8 cellular contexts compared by ENCODE assay signal in genomic region chr12:89524201-89525001, GRCh38. TPM values are rescaled to one million over a fixed set of nuclear protein-coding genes. Genes with fewer than 3 reads are reported as not detected.
DNase-seq lines count a peak whose midpoint lies in the region; ATAC-seq and TF ChIP-seq lines count a peak whose summit lies in the region.

Gene GALNT4, minus strand, starts transcription at chr12:89524796. Its CDS starts 247 bp downstream, at chr12:89524549.

- H3K4me3 ChIP-seq in AG09309 (ENCODE audit: control insufficient read depth, low read depth, low read length) (peak within 1 kb of the TSS; percentile 65), liver (ENCODE audit: low read depth in 1 of 3, low read length in 3 of 3) (peak within 1 kb of the TSS; percentile 73 to 89 (median 87))

- peak within 1 kb of the TSS; percentile 95 for H3K4me3 Mint-ChIP-seq in activated CD4-positive, alpha-beta T cell treated with anti-CD3 and anti-CD28 coated beads, Interleukin-2, amount 10 ng/mL, durations not matched to agents 7 days and 5 days

- POLR2A ChIA-PET in activated CD4-positive, alpha-beta T cell treated with anti-CD3 and anti-CD28 coated beads, Interleukin-2, amount 10 ng/mL, durations not matched to agents 7 days and 5 days (lab: Charles Lee), result interaction anchor here (0.6 kb wide), 1 partner anchor 178 kb away, joined by 3 read pairs; no protein-coding TSS in a partner anchor

- TF ChIP-seq RAD21 in liver (IDR thresholded peaks at IDR 0.05), result peak; percentile 69 to 84

- no peaks in the 10 kb centered on the region for H3K36me3 ChIP-seq in liver (ENCODE audit: control insufficient read depth in 4 of 4, insufficient read depth in 3 of 4, low read depth in 1 of 4, low read length in 3 of 4)

- H3K27me3 Mint-ChIP-seq in activated CD4-positive, alpha-beta T cell treated with anti-CD3 and anti-CD28 coated beads, Interleukin-2, amount 10 ng/mL, durations not matched to agents 7 days and 5 days, result no peaks in the 10 kb centered on the region

- H3K4me1 Mint-ChIP-seq in activated CD4-positive, alpha-beta T cell treated with anti-CD3 and anti-CD28 coated beads, Interleukin-2, amount 10 ng/mL, durations not matched to agents 7 days and 5 days, result peaks cover 63% of the 10 kb centered on the region

- WGBS in liver, result 3% methylated on average over 41 of the region's 41 CpGs

- peak within 1 kb of the TSS; percentile 93 to 97 for H3K27ac ChIP-seq in liver (ENCODE audit: low read depth in 1 of 2, low read length in 2 of 2)

- peak within 1 kb of the TSS; percentile 87 to 96 for H3K9ac ChIP-seq in liver (ENCODE audit: low read depth in 1 of 2, low read length in 2 of 2)

- H3K9me3 ChIP-seq in liver (ENCODE audit: control insufficient read depth in 4 of 4, low read length in 3 of 4), result no peaks in the 10 kb centered on the region

- no peaks in the 10 kb centered on the region for H3K9me3 Mint-ChIP-seq in activated CD4-positive, alpha-beta T cell treated with anti-CD3 and anti-CD28 coated beads, Interleukin-2, amount 10 ng/mL, durations not matched to agents 7 days and 5 days

- DNase-seq in AG09309 (ENCODE audit: low read depth) (peak; percentile 46), NCI-H510A (lab: John Stamatoyannopoulos, UW) (peak; percentile 43), dermis blood vessel endothelial cell (peak; percentile 92)
- peak; percentile 82 for DNase-seq in activated CD4-positive, alpha-beta T cell treated with anti-CD3 and anti-CD28 coated beads, Interleukin-2, amount 10 ng/mL, durations not matched to agents 7 days and 5 days
- DNase-seq in stimulated activated CD4-positive, alpha-beta T cell treated with anti-CD3 and anti-CD28 coated beads, Interleukin-4, amount 100 ng/mL, for 24 hours, result peak; percentile 74

- TF ChIP-seq CTCF in AG09309 (IDR thresholded peaks at IDR 0.05; ENCODE audit: control insufficient read depth, insufficient read depth, low read depth, low read length, missing control alignments), result peak; percentile 78
- TF ChIP-seq CTCF in liver (IDR thresholded peaks at IDR 0.05; ENCODE audit: low read depth, low read length, missing input control), result peak; percentile 57

- CTCF ChIA-PET in activated CD4-positive, alpha-beta T cell treated with anti-CD3 and anti-CD28 coated beads, Interleukin-2, amount 10 ng/mL, durations not matched to agents 7 days and 5 days (lab: Charles Lee), result interaction anchor here (0.7 to 2.6 kb wide), 19 partner anchors 12 to 519 kb away, joined by 3 to 15 read pairs (median 4); no protein-coding TSS in a partner anchor

- H3K36me3 Mint-ChIP-seq in activated CD4-positive, alpha-beta T cell treated with anti-CD3 and anti-CD28 coated beads, Interleukin-2, amount 10 ng/mL, durations not matched to agents 7 days and 5 days (ENCODE audit: low read depth), result peaks cover 35% of the 10 kb centered on the region

- H3K27me3 ChIP-seq in liver (ENCODE audit: control insufficient read depth in 4 of 4, insufficient read depth in 4 of 4, low read length in 3 of 4), result no peaks in the 10 kb centered on the region

- peaks cover 5 to 40% (median 37%) of the 10 kb centered on the region in 4 donors for H3K4me1 ChIP-seq in liver (ENCODE audit: control insufficient read depth in 4 of 4, insufficient read depth in 4 of 4, low read length in 3 of 4)

- H3K27ac Mint-ChIP-seq in activated CD4-positive, alpha-beta T cell treated with anti-CD3 and anti-CD28 coated beads, Interleukin-2, amount 10 ng/mL, durations not matched to agents 7 days and 5 days, result peak within 1 kb of the TSS; percentile 96

- ATAC-seq in GM18861 (IDR thresholded peaks at IDR 0.05; ENCODE audit: unreplicated experiment), result peak; percentile 61
- ATAC-seq in HG03095 (IDR thresholded peaks at IDR 0.05; ENCODE audit: unreplicated experiment), result peak; percentile 75

TF ChIP-seq in liver, 16 proteins besides CTCF, POLR2A, EP300 and RAD21:
- TF ChIP-seq TAF1 (conservative IDR thresholded peaks at IDR 0.05), result peak; percentile 79
- peak; percentile 48 for TF ChIP-seq REST (IDR thresholded peaks at IDR 0.05)
- peak in 1 of 2 donors; percentile 23 for TF ChIP-seq HNF4A (conservative IDR thresholded peaks at IDR 0.05)
- TF ChIP-seq RXRA (IDR thresholded peaks at IDR 0.05), result peak in 1 of 2 donors; percentile 18
- no peak for TF ChIP-seq HNF4G (IDR thresholded peaks at IDR 0.05)

RNA-seq across cellular contexts. Expression of gene GALNT4, which starts in this region (rescaled TPM):
- 10 to 100 TPM; 12.2 to 13.3 TPM for total RNA-seq in activated CD4-positive, alpha-beta T cell treated with anti-CD3 and anti-CD28 coated beads, Interleukin-2, amount 10 ng/mL, durations not matched to agents 7 days and 5 days
- total RNA-seq in dermis blood vessel endothelial cell (18.5 and 19.3 TPM in 2 replicates), liver (10 to 100 TPM in 1 of 2 donors, 1 to 10 TPM in 1; 8.6 to 17.1 TPM)
- 1 to 10 TPM; 1.7 to 2.7 TPM for polyA plus RNA-seq in liver

Comparison
In these comparisons a context has a peak if more than half of its experiments do, and no peak if none do; other contexts are left out.
1. Peak in every context shown above with its lines: DNase-seq, ATAC-seq, H3K4me3 ChIP-seq and H3K27ac ChIP-seq.